ENCODE assay signal across 1 cellular context in genomic region chrX:48917139-48917980, GRCh38.
TF ChIP-seq lines count a peak whose summit lies in the region.

No MANE protein-coding gene starts in this region.

TF ChIP-seq in HepG2, 621 proteins besides CTCF, POLR2A, EP300 and RAD21 (continues in another document):
- TF ChIP-seq HBP1 (CRISPR knock-in tag; IDR thresholded peaks at IDR 0.05; ENCODE audit: low read depth) (0 out of 2 replicates have a peak, but pooled peaks have one; percentile 33), ARID4A (CRISPR knock-in tag; IDR thresholded peaks at IDR 0.05; ENCODE audit: borderline replicate concordance) (peak; percentile 72; the same call in 1 of the 2 replicates), ZNF263 (CRISPR knock-in tag; IDR thresholded peaks at IDR 0.05) (no peak), ZNF143 (CRISPR knock-in tag; IDR thresholded peaks at IDR 0.05) (no peak), HNF4G (IDR thresholded peaks at IDR 0.05; ENCODE audit: borderline replicate concordance, low read depth, low read length) (peak; percentile 32; the same call in 1 of the 2 replicates), HNF4G (CRISPR knock-in tag; IDR thresholded peaks at IDR 0.05; ENCODE audit: borderline replicate concordance, low read depth) (no peak), U2AF2 (IDR thresholded peaks at IDR 0.05; ENCODE audit: low read depth, low read length) (no peak), POGK (CRISPR knock-in tag; conservative IDR thresholded peaks at IDR 0.05) (0 out of 2 replicates have a peak, but pooled peaks have one; percentile 26), MAZ (IDR thresholded peaks at IDR 0.05; ENCODE audit: borderline replicate concordance, low read depth, low read length) (no peak), MAZ (CRISPR knock-in tag; IDR thresholded peaks at IDR 0.05; ENCODE audit: low read depth) (peak; percentile 22; the same call in 1 of the 2 replicates), NPAS2 (CRISPR knock-in tag; IDR thresholded peaks at IDR 0.05; ENCODE audit: borderline replicate concordance) (no peak), PATZ1 (CRISPR knock-in tag; IDR thresholded peaks at IDR 0.05) (peak; percentile 75), NFRKB (IDR thresholded peaks at IDR 0.05) (no peak), SKI (IDR thresholded peaks at IDR 0.05; ENCODE audit: partially characterized antibody) (no peak), YY1 (IDR thresholded peaks at IDR 0.05; ENCODE audit: insufficient read depth, insufficient replicate concordance, low read depth, low read length) (peak; percentile 42), ZNF605 (CRISPR knock-in tag; IDR thresholded peaks at IDR 0.05) (peak; percentile 82), KLF6 (CRISPR knock-in tag; IDR thresholded peaks at IDR 0.05) (no peak), KDM5B (CRISPR knock-in tag; IDR thresholded peaks at IDR 0.05; ENCODE audit: borderline replicate concordance) (no peak), FOXP4 (CRISPR knock-in tag; IDR thresholded peaks at IDR 0.05) (no peak), NAIF1 (CRISPR knock-in tag; IDR thresholded peaks at IDR 0.05; ENCODE audit: borderline replicate concordance) (no peak), NR2F1 (CRISPR knock-in tag; IDR thresholded peaks at IDR 0.05) (peak; percentile 61 to 81), ZNF24 (IDR thresholded peaks at IDR 0.05) (no peak), STAG1 (CRISPR knock-in tag; IDR thresholded peaks at IDR 0.05) (peak; percentile 56), ZNF512 (CRISPR knock-in tag; IDR thresholded peaks at IDR 0.05) (no peak), SMAD3 (CRISPR knock-in tag; IDR thresholded peaks at IDR 0.05) (0 out of 2 replicates have a peak, but pooled peaks have one; percentile 55), PRMT3 (CRISPR knock-in tag; IDR thresholded peaks at IDR 0.05; ENCODE audit: borderline replicate concordance, low read depth) (no peak), ZNF687 (CRISPR knock-in tag; IDR thresholded peaks at IDR 0.05) (peak; percentile 55), UBTF (CRISPR knock-in tag; IDR thresholded peaks at IDR 0.05) (no peak), CBFB (CRISPR knock-in tag; IDR thresholded peaks at IDR 0.05) (no peak), LCORL (IDR thresholded peaks at IDR 0.05) (no peak), LCORL (CRISPR knock-in tag; IDR thresholded peaks at IDR 0.05) (peak; percentile 18; the same call in 1 of the 2 replicates), WIZ (CRISPR knock-in tag; IDR thresholded peaks at IDR 0.05) (no peak), ZNF513 (CRISPR knock-in tag; conservative IDR thresholded peaks at IDR 0.05) (no peak), SIX1 (CRISPR knock-in tag; IDR thresholded peaks at IDR 0.05; ENCODE audit: borderline replicate concordance) (no peak), ZNF282 (IDR thresholded peaks at IDR 0.05; ENCODE audit: partially characterized antibody) (no peak), ZFP90 (CRISPR knock-in tag; IDR thresholded peaks at IDR 0.05; ENCODE audit: borderline replicate concordance) (no peak), TARDBP (CRISPR knock-in tag; IDR thresholded peaks at IDR 0.05) (no peak), KMT2B (CRISPR knock-in tag; IDR thresholded peaks at IDR 0.05) (no peak), ZNF766 (CRISPR knock-in tag; IDR thresholded peaks at IDR 0.05; ENCODE audit: borderline replicate concordance) (no peak), ZNF234 (CRISPR knock-in tag; conservative IDR thresholded peaks at IDR 0.05) (no peak)
